1 cellular context compared by ENCODE assay signal in the genomic region with DNA sequence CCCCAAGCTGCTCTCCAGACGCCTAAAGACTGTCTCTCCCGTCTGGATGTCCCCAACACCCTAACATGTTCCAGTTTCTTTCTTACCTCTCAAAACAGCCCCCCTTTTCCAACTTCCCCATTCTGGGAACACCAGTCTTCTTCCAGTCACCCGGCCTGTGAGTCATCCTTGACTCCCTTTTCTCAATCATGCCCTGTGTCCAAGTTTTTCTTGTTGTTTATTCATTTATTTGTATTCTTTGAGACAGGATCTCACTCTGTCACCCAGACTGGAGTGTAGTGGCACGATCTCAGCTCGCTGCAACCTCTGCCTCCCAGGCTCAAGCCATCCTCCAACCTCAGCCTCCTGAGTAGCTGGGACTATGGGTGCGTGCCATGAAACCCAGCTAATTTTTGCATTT.
TF ChIP-seq lines count a peak whose summit lies in the region.

No MANE protein-coding gene starts in this region.

TF ChIP-seq in IMR-90, 13 proteins besides CTCF, POLR2A, EP300 and RAD21:
- TF ChIP-seq RFX5 (IDR thresholded peaks at IDR 0.05; ENCODE audit: low read depth, low read length) (no peak), SMC3 (IDR thresholded peaks at IDR 0.05; ENCODE audit: low read depth, low read length) (no peak), FOS (IDR thresholded peaks at IDR 0.05; ENCODE audit: low read depth, low read length) (no peak), NFE2L2 (IDR thresholded peaks at IDR 0.05; ENCODE audit: low read depth, low read length) (no peak), MXI1 (IDR thresholded peaks at IDR 0.05; ENCODE audit: borderline replicate concordance, low read depth, low read length) (no peak), BHLHE40 (IDR thresholded peaks at IDR 0.05; ENCODE audit: low read depth, low read length) (no peak), MAFK (IDR thresholded peaks at IDR 0.05; ENCODE audit: low read depth, low read length) (no peak), CHD1 (IDR thresholded peaks at IDR 0.05; ENCODE audit: low read depth, low read length) (no peak), CEBPB (IDR thresholded peaks at IDR 0.05; ENCODE audit: low read depth, low read length) (no peak), RCOR1 (IDR thresholded peaks at IDR 0.05; ENCODE audit: insufficient replicate concordance, low read length) (no peak), MAZ (IDR thresholded peaks at IDR 0.05; ENCODE audit: borderline replicate concordance, low read depth, low read length) (no peak)
- TF ChIP-seq, protein P1, sequence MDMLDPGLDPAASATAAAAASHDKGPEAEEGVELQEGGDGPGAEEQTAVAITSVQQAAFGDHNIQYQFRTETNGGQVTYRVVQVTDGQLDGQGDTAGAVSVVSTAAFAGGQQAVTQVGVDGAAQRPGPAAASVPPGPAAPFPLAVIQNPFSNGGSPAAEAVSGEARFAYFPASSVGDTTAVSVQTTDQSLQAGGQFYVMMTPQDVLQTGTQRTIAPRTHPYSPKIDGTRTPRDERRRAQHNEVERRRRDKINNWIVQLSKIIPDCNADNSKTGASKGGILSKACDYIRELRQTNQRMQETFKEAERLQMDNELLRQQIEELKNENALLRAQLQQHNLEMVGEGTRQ (IDR thresholded peaks at IDR 0.05; ENCODE audit: low read depth, low read length) = no peak
- TF ChIP-seq, protein P2, sequence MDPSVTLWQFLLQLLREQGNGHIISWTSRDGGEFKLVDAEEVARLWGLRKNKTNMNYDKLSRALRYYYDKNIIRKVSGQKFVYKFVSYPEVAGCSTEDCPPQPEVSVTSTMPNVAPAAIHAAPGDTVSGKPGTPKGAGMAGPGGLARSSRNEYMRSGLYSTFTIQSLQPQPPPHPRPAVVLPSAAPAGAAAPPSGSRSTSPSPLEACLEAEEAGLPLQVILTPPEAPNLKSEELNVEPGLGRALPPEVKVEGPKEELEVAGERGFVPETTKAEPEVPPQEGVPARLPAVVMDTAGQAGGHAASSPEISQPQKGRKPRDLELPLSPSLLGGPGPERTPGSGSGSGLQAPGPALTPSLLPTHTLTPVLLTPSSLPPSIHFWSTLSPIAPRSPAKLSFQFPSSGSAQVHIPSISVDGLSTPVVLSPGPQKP (IDR thresholded peaks at IDR 0.05; ENCODE audit: borderline replicate concordance, low read depth, low read length) = no peak
